In the genomic region with DNA sequence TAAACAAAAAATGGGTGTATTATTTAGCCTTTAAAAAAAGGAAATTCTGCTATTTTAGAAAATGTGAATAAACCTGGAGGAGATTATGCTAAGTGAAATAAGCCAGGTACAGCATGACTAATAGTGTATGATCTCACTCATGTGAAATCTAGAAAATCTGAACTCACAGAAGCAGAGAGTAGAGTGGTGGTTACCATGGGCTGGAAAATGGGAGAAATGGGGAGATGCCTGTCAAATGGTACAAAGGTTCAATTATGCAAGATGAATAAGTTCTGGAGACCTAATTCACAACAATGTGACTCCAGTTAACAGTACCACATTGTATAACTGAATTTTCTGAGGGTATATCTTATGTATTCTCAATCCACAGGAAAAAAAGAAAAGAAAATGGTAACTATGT, we compare ENCODE assay signal across 16 cellular contexts. TPM values are rescaled to one million over a fixed set of nuclear protein-coding genes. Genes with fewer than 3 reads are reported as not detected.
DNase-seq lines count a peak whose midpoint lies in the region; TF ChIP-seq lines count a peak whose summit lies in the region.
"Had no signal": no experiment of that assay in that cellular context is flagged by ENCODE, and none has a peak within 500 bp of the region (broad histone marks: within the 10 kb centered on the region; RNA-seq: fewer than 3 reads in every experiment).

No MANE protein-coding gene starts in this region.

- TF ChIP-seq CTCF in SK-N-SH (IDR thresholded peaks at IDR 0.05), result no peak

- in situ Hi-C loops in SK-MEL-5 (cut with HindIII; ENCODE audit: low pct_unique_long_range_greater_than_20kb, low sequenced_read_pairs), result no loop called here

- TF ChIP-seq RAD21 in SK-N-SH (IDR thresholded peaks at IDR 0.05; ENCODE audit: low read length), result no peak

- no peak overlapping the region for H2AFZ ChIP-seq in SK-N-SH (ENCODE audit: low read depth)
- H2AFZ ChIP-seq: PC-9 had no signal

- H3K27me3 ChIP-seq in SK-N-SH (ENCODE audit: insufficient read depth), result peaks cover 5% of the 10 kb centered on the region; the same call in 1 of the 2 replicates
- H3K27me3 ChIP-seq: BLaER1 had no signal

- H3K4me1 ChIP-seq in SK-N-SH (ENCODE audit: control insufficient read depth in 1 of 2, insufficient read depth in 2 of 2, low read depth in 1 of 2, low read length in 1 of 2), result no peaks in the 10 kb centered on the region

- DNase-seq in LHCN-M2 (ENCODE audit: low read depth) (peak; percentile 25), SK-MEL-5 (ENCODE audit: low read depth, low spot score) (peak; percentile 68), glomerular visceral epithelial cell (ENCODE audit: extremely low spot score) (peak; percentile 12), renal cortical epithelial cell (ENCODE audit: low read depth) (peak; percentile 63), NCI-H446 treated with DMSO at 0.1 percent for 48 hours (lab: John Stamatoyannopoulos, UW) (no peak), ureter (ENCODE audit: low spot score) (no peak), SK-N-SH (no peak)
- DNase-seq: COR-L47, NCI-H1436 treated with DMSO at 0.1 percent for 48 hours, NCI-H2081 treated with DMSO at 0.1 percent for 48 hours, NCI-H446, NCI-H748 treated with DMSO at 0.1 percent for 48 hours, PC-9 had no signal

- H3K4me3 ChIP-seq in SK-N-SH (ENCODE audit: low read depth in 2 of 2, low read length in 1 of 2), result no peak overlapping the region
- H3K4me3 ChIP-seq: BLaER1, PC-9 had no signal

- no peaks in the 10 kb centered on the region for H3K79me2 ChIP-seq in SK-N-SH (ENCODE audit: insufficient read depth)

- H3K36me3 ChIP-seq in SK-N-SH (replicated peaks in 1 of 2; ENCODE audit: control insufficient read depth in 1 of 2, insufficient read depth in 2 of 2, low read length in 1 of 2), result no peaks in the 10 kb centered on the region
- H3K36me3 ChIP-seq: BLaER1 had no signal

- H3K9me3 ChIP-seq in SK-N-SH, result no peaks in the 10 kb centered on the region; the same call in 1 of the 2 replicates
- H3K9me3 ChIP-seq: BLaER1 had no signal

- CTCF ChIA-PET in SK-N-SH (lab: Yijun Ruan, JAX), result no interaction called here

- no peaks in the 10 kb centered on the region for H3F3A ChIP-seq in SK-N-SH (replicated peaks; ENCODE audit: insufficient read depth)

- no peaks in the 10 kb centered on the region for H3K9me2 ChIP-seq in SK-N-SH

- no peak for TF ChIP-seq EP300 in SK-N-SH (IDR thresholded peaks at IDR 0.05; ENCODE audit: borderline replicate concordance in 1 of 2, low read depth in 1 of 2, low read length in 1 of 2)

- H3K4me2 ChIP-seq in SK-N-SH, result no peak overlapping the region
- H3K4me2 ChIP-seq: BLaER1, PC-9 had no signal

- H3K9ac ChIP-seq in SK-N-SH, result no peak overlapping the region
- H3K9ac ChIP-seq: BLaER1 had no signal

- H3K27ac ChIP-seq in SK-N-SH (ENCODE audit: low read depth in 2 of 2, low read length in 1 of 2), result no peak overlapping the region
- H3K27ac ChIP-seq: BLaER1, PC-9 had no signal

- POLR2A ChIA-PET in SK-N-SH (lab: Yijun Ruan, JAX), result no interaction called here

- no peaks in the 10 kb centered on the region for H4K20me1 ChIP-seq in SK-N-SH (ENCODE audit: insufficient read depth)
- H4K20me1 ChIP-seq: BLaER1 had no signal

TF ChIP-seq in SK-N-SH, 30 proteins besides CTCF, POLR2A, EP300 and RAD21:
- TF ChIP-seq NRF1 (IDR thresholded peaks at IDR 0.05; ENCODE audit: low read depth, low read length) (no peak), RFX5 (IDR thresholded peaks at IDR 0.05; ENCODE audit: low read length) (no peak), EZH2phosphoT487 (IDR thresholded peaks at IDR 0.05; ENCODE audit: borderline replicate concordance, low read depth) (no peak), YY1 (IDR thresholded peaks at IDR 0.05; ENCODE audit: low read depth) (no peak)

RNA-seq across cellular contexts. Expression of a gene that starts 17.4 kb away (rescaled TPM):
- total RNA-seq in LHCN-M2 (2014; rRNA removed) (22.0 and 23.2 TPM in 2 replicates), renal cortical epithelial cell (32.6 and 36.2 TPM in 2 replicates), ureter (27.5 TPM)
- 5.5 TPM for polyA plus RNA-seq in LHCN-M2 (2012)
- 20.7 and 22.2 TPM in 2 replicates for total RNA-seq in SK-MEL-5 (2014; rRNA removed; shearing (Covaris generic))
- 20.2 and 21.7 TPM in 2 replicates for polyA plus RNA-seq in SK-MEL-5 (2015; cell fraction: cytosol; rRNA removed)
- polyA plus RNA-seq in SK-MEL-5 (2015; cell fraction: nucleus; rRNA removed), result 28.8 and 39.1 TPM in 2 replicates
- 4.4 and 6.1 TPM in 2 replicates for polyA plus RNA-seq in SK-N-SH (2012; rRNA removed)
- polyA plus RNA-seq in SK-N-SH (2012; cell fraction: cytosol; rRNA removed), result 4.6 and 5.1 TPM in 2 replicates
- 11.7 and 12.8 TPM in 2 replicates for polyA plus RNA-seq in SK-N-SH (2012; cell fraction: nucleus; rRNA removed)

RNA-seq across cellular contexts. Expression of a gene that starts 30.9 kb away (rescaled TPM):
- 1.1 and 2.2 TPM in 2 replicates for total RNA-seq in LHCN-M2 (2014; rRNA removed)
- not detected for polyA plus RNA-seq in LHCN-M2 (2012)
- not detected in 2 replicates for total RNA-seq in SK-MEL-5 (2014; rRNA removed; shearing (Covaris generic))
- not detected in 2 replicates for polyA plus RNA-seq in SK-MEL-5 (2015; cell fraction: cytosol; rRNA removed)
- polyA plus RNA-seq in SK-MEL-5 (2015; cell fraction: nucleus; rRNA removed), result not detected in 2 replicates
- not detected in 2 replicates for total RNA-seq in renal cortical epithelial cell
- 0.29 TPM for total RNA-seq in ureter
- polyA plus RNA-seq in SK-N-SH (2012; rRNA removed), result not detected in 2 replicates
- polyA plus RNA-seq in SK-N-SH (2012; cell fraction: cytosol; rRNA removed), result 0.03 TPM in 1 of 2 replicates, not detected in the other
- polyA plus RNA-seq in SK-N-SH (2012; cell fraction: nucleus; rRNA removed), result not detected in 2 replicates
- total RNA-seq: H4, PC-9 had no signal
- polyA plus RNA-seq: IgD-negative memory B cell had no signal

Comparison
In these comparisons a context has a peak if more than half of its experiments do, and no peak if none do; other contexts are left out.
1. DNase-seq: peak in LHCN-M2 (single experiment), SK-MEL-5 (single experiment), glomerular visceral epithelial cell (single experiment) and renal cortical epithelial cell (single experiment); none in NCI-H446 treated with DMSO at 0.1 percent for 48 hours (single experiment), ureter (single experiment) and SK-N-SH (single experiment).